8 cellular contexts compared by ENCODE assay signal in genomic region chr4:75848191-75848760, GRCh38. TPM values are rescaled to one million over a fixed set of nuclear protein-coding genes. Genes with fewer than 3 reads are reported as not detected.
DNase-seq lines count a peak whose midpoint lies in the region; ATAC-seq and TF ChIP-seq lines count a peak whose summit lies in the region.
"Not testable (repeated sequence)": the region's sequence is repeated elsewhere in the genome, so short reads cannot be mapped to it uniquely, and the experiment has no call there.

No MANE protein-coding gene starts in this region.

- ATAC-seq in GM18909 (IDR thresholded peaks at IDR 0.05; ENCODE audit: poor library complexity, unreplicated experiment) (peak; percentile 79), HG03565 (IDR thresholded peaks at IDR 0.05; ENCODE audit: unreplicated experiment) (peak; percentile 70)

- H3K4me3 ChIP-seq in BJ (ENCODE audit: low read depth, low read length); mammary epithelial cell (replicated peaks in 1 of 3; ENCODE audit: insufficient read depth in 1 of 3, low read depth in 2 of 3, low read length in 3 of 3); retinal pigment epithelial cell (ENCODE audit: low read length): not testable (repeated sequence)

- CTCF ChIA-PET in BJ (lab: Yijun Ruan, JAX) (interaction anchor here (0.6 to 2.1 kb wide), 37 partner anchors 9 to 1527 kb away, joined by 3 to 16 read pairs (median 4); partner anchors contain the start of genes RCHY1, THAP6 and USO1), mammary epithelial cell (lab: Charles Lee; ENCODE audit: low non-redundant PET) (interaction anchor here (0.6 kb wide), 3 partner anchors 24 to 972 kb away, joined by 3 to 5 read pairs (median 4); no protein-coding TSS in a partner anchor)

- dilution Hi-C loops in mammary epithelial cell (cut with HindIII; ENCODE audit: low sequenced_read_pairs), result not testable (repeated sequence)

- not testable (repeated sequence) for H3K36me3 ChIP-seq in BJ (ENCODE audit: control insufficient read depth, insufficient read depth, low read length); mammary epithelial cell (ENCODE audit: insufficient read depth, low read length)

- DNase-seq in BJ (ENCODE audit: low read depth) (peak; percentile 63), NCI-H2227 treated with DMSO at 0.1 percent for 48 hours (lab: John Stamatoyannopoulos, UW) (peak; percentile 43), T1000 (lab: John Stamatoyannopoulos, UW) (peak; percentile 2), mammary epithelial cell (peak; percentile 76), iPS DF 4.7 (ENCODE audit: extremely low read depth, low spot score) (peak; percentile 87), retinal pigment epithelial cell (ENCODE audit: low read depth) (peak; percentile 80)

- H3K9ac ChIP-seq in mammary epithelial cell (ENCODE audit: insufficient read depth, low read length), result not testable (repeated sequence)

- H3K4me2 ChIP-seq in mammary epithelial cell (ENCODE audit: insufficient read depth, low read depth, low read length), result not testable (repeated sequence)

- not testable (repeated sequence) for BruUV-seq in mammary epithelial cell (replicated peaks; lab: Mats Ljungman, UMichigan)

- H3K79me2 ChIP-seq in mammary epithelial cell (ENCODE audit: insufficient read depth, low read length), result not testable (repeated sequence)

- not testable (repeated sequence) for H3K4me1 ChIP-seq in mammary epithelial cell (ENCODE audit: insufficient read depth, low read length)

- H3K27ac ChIP-seq in mammary epithelial cell (ENCODE audit: insufficient read depth, low read depth, low read length), result not testable (repeated sequence)

- in situ Hi-C loops in mammary epithelial cell (cut with MboI; ENCODE audit: low sequenced_read_pairs in 2 of 2), result not testable (repeated sequence)

- 24% methylated on average over 14 of the region's 14 CpGs for WGBS in mammary epithelial cell (ENCODE audit: low coverage, missing lambda C conversion rate)

- H4K20me1 ChIP-seq in mammary epithelial cell (ENCODE audit: insufficient read depth, low read length), result not testable (repeated sequence)

- not testable (repeated sequence) for H3K27me3 ChIP-seq in BJ (ENCODE audit: control insufficient read depth, insufficient read depth, low read length); mammary epithelial cell (ENCODE audit: insufficient read depth, low read length)

- peak; percentile 70 for TF ChIP-seq CTCF in BJ (IDR thresholded peaks at IDR 0.05; ENCODE audit: insufficient read depth, low read depth, low read length)
- TF ChIP-seq CTCF in mammary epithelial cell (conservative IDR thresholded peaks at IDR 0.05 in 1 of 2, IDR thresholded peaks at IDR 0.05 in 1 of 2; ENCODE audit: extremely low read depth in 1 of 2, insufficient read depth in 1 of 2, low read depth in 1 of 2, low read length in 2 of 2), result peak; percentile 40 to 65
- TF ChIP-seq CTCF in retinal pigment epithelial cell (conservative IDR thresholded peaks at IDR 0.05; ENCODE audit: low read depth, low read length), result peak; percentile 63

- H2AFZ ChIP-seq in mammary epithelial cell (ENCODE audit: low read depth, low read length), result peak overlapping the region; percentile 53

- H3K9me3 ChIP-seq in mammary epithelial cell (replicated peaks; ENCODE audit: insufficient read depth, low read length), result not testable (repeated sequence)

- intact Hi-C loops in mammary epithelial cell (cut with micrococcal nuclease), result loop anchor here (1.0 kb wide), 2 partner anchors 124 to 194 kb away; partner anchors contain the start of gene USO1

- POLR2A ChIA-PET in BJ (lab: Charles Lee), result interaction anchor here (0.5 kb wide), 1 partner anchor 66 kb away, joined by 3 read pairs; no protein-coding TSS in a partner anchor

RNA-seq across cellular contexts. Expression of gene PPEF2, which starts 54.0 kb away (rescaled TPM):
- polyA plus RNA-seq in BJ (2011; rRNA removed) (not detected in 2 replicates), mammary epithelial cell (not detected)
- 0.19 TPM in 1 of 2 replicates, not detected in the other for polyA minus RNA-seq in BJ (2011; rRNA and poly(A)+ RNA removed)
- not detected for total RNA-seq in mammary epithelial cell
- polyA minus RNA-seq in mammary epithelial cell, result not detected

Comparison
In these comparisons a context has a peak if more than half of its experiments do, and no peak if none do; other contexts are left out.
1. DNase-seq: peak in every context shown above with its lines; median percentile 87 in iPS DF 4.7; 80 in retinal pigment epithelial cell; 76 in mammary epithelial cell; 63 in BJ; 43 in NCI-H2227 treated with DMSO at 0.1 percent for 48 hours; 2 in T1000.